In the genomic region with DNA sequence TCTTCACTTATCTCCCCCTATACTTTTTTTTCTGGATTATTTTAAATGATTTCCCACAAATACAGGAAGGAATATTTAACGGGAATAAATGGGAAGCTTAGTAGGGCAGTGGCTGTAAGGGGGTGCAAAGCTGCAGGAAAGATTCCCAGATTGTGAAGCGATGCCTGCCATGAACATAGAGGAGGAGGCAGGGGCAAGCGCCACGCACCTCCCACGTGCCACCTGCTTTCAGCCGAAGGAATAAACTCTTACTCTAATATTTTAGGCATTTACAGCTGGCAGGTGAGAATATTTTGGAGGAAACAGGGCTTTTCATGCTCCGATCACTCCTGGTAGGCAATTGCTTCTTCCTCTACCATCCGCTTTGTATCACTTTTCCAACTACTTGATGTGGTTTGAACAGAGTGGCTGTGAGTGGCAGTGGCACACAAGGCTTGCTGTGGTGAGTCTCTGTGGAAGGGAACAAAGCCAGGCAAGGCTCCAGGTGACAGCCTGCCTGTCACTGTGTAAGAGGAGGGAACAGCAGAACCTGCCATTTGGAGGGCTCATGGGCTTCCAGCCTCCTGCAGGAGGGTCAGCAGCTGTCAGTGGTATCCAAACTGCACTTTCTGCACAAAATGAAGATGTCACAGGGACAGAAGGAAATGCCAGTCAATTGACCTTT, we compare ENCODE assay signal across 20 cellular contexts. TPM values are rescaled to one million over a fixed set of nuclear protein-coding genes. Genes with fewer than 3 reads are reported as not detected.
"Had no signal": no experiment of that assay in that cellular context is flagged by ENCODE, and none has a peak within 500 bp of the region (broad histone marks: within the 10 kb centered on the region; RNA-seq: fewer than 3 reads in every experiment).

No MANE protein-coding gene starts in this region.

- ATAC-seq: stimulated activated naive B cell treated with anti-CD40 and anti-IgM and Interleukin-4, amounts not matched to agents 10 μg/mL and 1 μg/mL and 100 μg/mL, for 72 hours; WTC11 had no signal

- H3K4me3 ChIP-seq: dorsolateral prefrontal cortex, esophagus squamous epithelium, gastrocnemius medialis, left ventricle myocardium inferior, sigmoid colon, smooth muscle cell, upper lobe of right lung had no signal

- DNase-seq: activated CD4-positive, alpha-beta T cell treated with anti-CD3 and anti-CD28 coated beads, Interleukin-2, amount 50 U/mL, for 48 hours; activated effector memory CD4-positive, alpha-beta T cell treated with Interleukin-2 at 50 U/mL for 16 hours; activated naive CD4-positive, alpha-beta T cell treated with anti-CD3 and anti-CD28 coated beads, Interleukin-2, amount 10 ng/mL, durations not matched to agents 7 days and 5 days; activated T-cell treated with anti-CD3 and anti-CD28 coated beads, Interleukin-2, amount 50 U/mL, for 48 hours; esophagus squamous epithelium; gastrocnemius medialis; hippocampal formation; kidney glomerular epithelial cell; left ventricle myocardium inferior; nephron progenitor cell; sigmoid colon; stimulated activated CD4-positive, alpha-beta T cell treated with anti-CD3 and anti-CD28 coated beads, Interleukin-15, amount 100 ng/mL, for 24 hours; stimulated activated naive B cell treated with anti-CD40 and anti-IgM and Interleukin-4, amounts not matched to agents 10 μg/mL and 1 μg/mL and 100 μg/mL, for 72 hours; T-helper 9 cell; upper lobe of right lung had no signal

- H3K36me3 ChIP-seq: esophagus squamous epithelium, gastrocnemius medialis, left ventricle myocardium inferior, sigmoid colon, upper lobe of right lung had no signal

- H3K27me3 ChIP-seq: dorsolateral prefrontal cortex, esophagus squamous epithelium, gastrocnemius medialis, sigmoid colon, upper lobe of right lung had no signal

RNA-seq across cellular contexts. Expression of gene PLET1, which starts 54.5 kb away (rescaled TPM):
- total RNA-seq: activated CD8-positive, alpha-beta memory T cell treated with anti-CD3 and anti-CD28 coated beads for 36 hours; dorsolateral prefrontal cortex; esophagus squamous epithelium; gastrocnemius medialis; left ventricle myocardium inferior; sigmoid colon; smooth muscle cell; T-helper 1 cell treated with Interleukin-12 subunit alpha and Interleukin-12 subunit beta and Interleukin-4 antibody, amounts not matched to agents 30 ng/mL and 1 ng/mL, for 36 hours; upper lobe of right lung; WTC11 had no signal
- polyA plus RNA-seq: smooth muscle cell had no signal
